ENCODE assay signal across 2 cellular contexts in genomic region chr4:16909245-16909644, GRCh38.
TF ChIP-seq lines count a peak whose summit lies in the region.

No MANE protein-coding gene starts in this region.

TF ChIP-seq in GM23338, 12 proteins besides CTCF, POLR2A, EP300 and RAD21:
- TF ChIP-seq, protein P1, sequence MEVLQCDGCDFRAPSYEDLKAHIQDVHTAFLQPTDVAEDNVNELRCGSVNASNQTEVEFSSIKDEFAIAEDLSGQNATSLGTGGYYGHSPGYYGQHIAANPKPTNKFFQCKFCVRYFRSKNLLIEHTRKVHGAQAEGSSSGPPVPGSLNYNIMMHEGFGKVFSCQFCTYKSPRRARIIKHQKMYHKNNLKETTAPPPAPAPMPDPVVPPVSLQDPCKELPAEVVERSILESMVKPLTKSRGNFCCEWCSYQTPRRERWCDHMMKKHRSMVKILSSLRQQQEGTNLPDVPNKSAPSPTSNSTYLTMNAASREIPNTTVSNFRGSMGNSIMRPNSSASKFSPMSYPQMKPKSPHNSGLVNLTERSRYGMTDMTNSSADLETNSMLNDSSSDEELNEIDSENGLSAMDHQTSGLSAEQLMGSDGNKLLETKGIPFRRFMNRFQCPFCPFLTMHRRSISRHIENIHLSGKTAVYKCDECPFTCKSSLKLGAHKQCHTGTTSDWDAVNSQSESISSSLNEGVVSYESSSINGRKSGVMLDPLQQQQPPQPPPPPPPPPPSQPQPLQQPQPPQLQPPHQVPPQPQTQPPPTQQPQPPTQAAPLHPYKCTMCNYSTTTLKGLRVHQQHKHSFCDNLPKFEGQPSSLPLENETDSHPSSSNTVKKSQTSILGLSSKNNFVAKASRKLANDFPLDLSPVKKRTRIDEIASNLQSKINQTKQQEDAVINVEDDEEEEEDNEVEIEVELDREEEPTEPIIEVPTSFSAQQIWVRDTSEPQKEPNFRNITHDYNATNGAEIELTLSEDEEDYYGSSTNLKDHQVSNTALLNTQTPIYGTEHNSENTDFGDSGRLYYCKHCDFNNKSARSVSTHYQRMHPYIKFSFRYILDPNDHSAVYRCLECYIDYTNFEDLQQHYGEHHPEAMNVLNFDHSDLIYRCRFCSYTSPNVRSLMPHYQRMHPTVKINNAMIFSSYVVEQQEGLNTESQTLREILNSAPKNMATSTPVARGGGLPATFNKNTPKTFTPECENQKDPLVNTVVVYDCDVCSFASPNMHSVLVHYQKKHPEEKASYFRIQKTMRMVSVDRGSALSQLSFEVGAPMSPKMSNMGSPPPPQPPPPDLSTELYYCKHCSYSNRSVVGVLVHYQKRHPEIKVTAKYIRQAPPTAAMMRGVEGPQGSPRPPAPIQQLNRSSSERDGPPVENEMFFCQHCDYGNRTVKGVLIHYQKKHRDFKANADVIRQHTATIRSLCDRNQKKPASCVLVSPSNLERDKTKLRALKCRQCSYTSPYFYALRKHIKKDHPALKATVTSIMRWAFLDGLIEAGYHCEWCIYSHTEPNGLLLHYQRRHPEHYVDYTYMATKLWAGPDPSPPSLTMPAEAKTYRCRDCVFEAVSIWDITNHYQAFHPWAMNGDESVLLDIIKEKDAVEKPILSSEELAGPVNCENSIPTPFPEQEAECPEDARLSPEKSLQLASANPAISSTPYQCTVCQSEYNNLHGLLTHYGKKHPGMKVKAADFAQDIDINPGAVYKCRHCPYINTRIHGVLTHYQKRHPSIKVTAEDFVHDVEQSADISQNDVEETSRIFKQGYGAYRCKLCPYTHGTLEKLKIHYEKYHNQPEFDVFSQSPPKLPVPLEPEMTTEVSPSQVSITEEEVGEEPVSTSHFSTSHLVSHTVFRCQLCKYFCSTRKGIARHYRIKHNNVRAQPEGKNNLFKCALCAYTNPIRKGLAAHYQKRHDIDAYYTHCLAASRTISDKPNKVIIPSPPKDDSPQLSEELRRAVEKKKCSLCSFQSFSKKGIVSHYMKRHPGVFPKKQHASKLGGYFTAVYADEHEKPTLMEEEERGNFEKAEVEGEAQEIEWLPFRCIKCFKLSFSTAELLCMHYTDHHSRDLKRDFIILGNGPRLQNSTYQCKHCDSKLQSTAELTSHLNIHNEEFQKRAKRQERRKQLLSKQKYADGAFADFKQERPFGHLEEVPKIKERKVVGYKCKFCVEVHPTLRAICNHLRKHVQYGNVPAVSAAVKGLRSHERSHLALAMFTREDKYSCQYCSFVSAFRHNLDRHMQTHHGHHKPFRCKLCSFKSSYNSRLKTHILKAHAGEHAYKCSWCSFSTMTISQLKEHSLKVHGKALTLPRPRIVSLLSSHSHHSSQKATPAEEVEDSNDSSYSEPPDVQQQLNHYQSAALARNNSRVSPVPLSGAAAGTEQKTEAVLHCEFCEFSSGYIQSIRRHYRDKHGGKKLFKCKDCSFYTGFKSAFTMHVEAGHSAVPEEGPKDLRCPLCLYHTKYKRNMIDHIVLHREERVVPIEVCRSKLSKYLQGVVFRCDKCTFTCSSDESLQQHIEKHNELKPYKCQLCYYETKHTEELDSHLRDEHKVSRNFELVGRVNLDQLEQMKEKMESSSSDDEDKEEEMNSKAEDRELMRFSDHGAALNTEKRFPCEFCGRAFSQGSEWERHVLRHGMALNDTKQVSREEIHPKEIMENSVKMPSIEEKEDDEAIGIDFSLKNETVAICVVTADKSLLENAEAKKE (CRISPR knock-in tag; IDR thresholded peaks at IDR 0.05), result no peak
- no peak for TF ChIP-seq REST (IDR thresholded peaks at IDR 0.05; ENCODE audit: unreplicated experiment)
- TF ChIP-seq ZNF114 (CRISPR knock-in tag; IDR thresholded peaks at IDR 0.05), result no peak
- TF ChIP-seq POLR2AphosphoS5 (IDR thresholded peaks at IDR 0.05; ENCODE audit: low read depth), result no peak
- TF ChIP-seq EZH2 (IDR thresholded peaks at IDR 0.05; ENCODE audit: low read depth, unreplicated experiment), result no peak
- TF ChIP-seq JUNB (IDR thresholded peaks at IDR 0.05; ENCODE audit: unreplicated experiment), result no peak
- no peak for TF ChIP-seq EZH2phosphoT487 (IDR thresholded peaks at IDR 0.05; ENCODE audit: unreplicated experiment)
- TF ChIP-seq STAT1 (IDR thresholded peaks at IDR 0.05; ENCODE audit: unreplicated experiment), result no peak
- TF ChIP-seq, protein P2, sequence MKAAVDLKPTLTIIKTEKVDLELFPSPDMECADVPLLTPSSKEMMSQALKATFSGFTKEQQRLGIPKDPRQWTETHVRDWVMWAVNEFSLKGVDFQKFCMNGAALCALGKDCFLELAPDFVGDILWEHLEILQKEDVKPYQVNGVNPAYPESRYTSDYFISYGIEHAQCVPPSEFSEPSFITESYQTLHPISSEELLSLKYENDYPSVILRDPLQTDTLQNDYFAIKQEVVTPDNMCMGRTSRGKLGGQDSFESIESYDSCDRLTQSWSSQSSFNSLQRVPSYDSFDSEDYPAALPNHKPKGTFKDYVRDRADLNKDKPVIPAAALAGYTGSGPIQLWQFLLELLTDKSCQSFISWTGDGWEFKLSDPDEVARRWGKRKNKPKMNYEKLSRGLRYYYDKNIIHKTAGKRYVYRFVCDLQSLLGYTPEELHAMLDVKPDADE (IDR thresholded peaks at IDR 0.05), result no peak
- TF ChIP-seq CREB1 (CRISPR knock-in tag; IDR thresholded peaks at IDR 0.05; ENCODE audit: low read depth), result no peak
- TF ChIP-seq NANOG (IDR thresholded peaks at IDR 0.05; ENCODE audit: borderline replicate concordance), result no peak

TF ChIP-seq in WTC11, 78 proteins besides CTCF, POLR2A, EP300 and RAD21 (continued from another document):
- TF ChIP-seq E2F1 (CRISPR knock-in tag; IDR thresholded peaks at IDR 0.05), result no peak
- TF ChIP-seq ESRRA (CRISPR knock-in tag; IDR thresholded peaks at IDR 0.05; ENCODE audit: borderline replicate concordance), result no peak
- TF ChIP-seq ZBTB21 (CRISPR knock-in tag; IDR thresholded peaks at IDR 0.05; ENCODE audit: borderline replicate concordance), result no peak
- TF ChIP-seq NFE2L1 (CRISPR knock-in tag; IDR thresholded peaks at IDR 0.05), result no peak
- no peak for TF ChIP-seq TEAD1 (CRISPR knock-in tag; IDR thresholded peaks at IDR 0.05)
- TF ChIP-seq CBFB (CRISPR knock-in tag; IDR thresholded peaks at IDR 0.05; ENCODE audit: low read depth), result no peak
- TF ChIP-seq MYBL2 (CRISPR knock-in tag; IDR thresholded peaks at IDR 0.05), result no peak
- no peak for TF ChIP-seq ZNF263 (CRISPR knock-in tag; IDR thresholded peaks at IDR 0.05; ENCODE audit: low read depth)
- TF ChIP-seq SOX15 (CRISPR knock-in tag; IDR thresholded peaks at IDR 0.05), result no peak
